Comparison of ENCODE assay signal across 9 cellular contexts in genomic region chr17:61389670-61390478, GRCh38. TPM values are rescaled to one million over a fixed set of nuclear protein-coding genes. Genes with fewer than 3 reads are reported as not detected.
DNase-seq lines count a peak whose midpoint lies in the region; ATAC-seq, FAIRE-seq and TF ChIP-seq lines count a peak whose summit lies in the region.
"Had no signal": no experiment of that assay in that cellular context is flagged by ENCODE, and none has a peak within 500 bp of the region (broad histone marks: within the 10 kb centered on the region; RNA-seq: fewer than 3 reads in every experiment).

No MANE protein-coding gene starts in this region.

- peaks cover 3% of the 10 kb centered on the region for H3K36me3 Mint-ChIP-seq in astrocyte (ENCODE audit: low read depth, unreplicated experiment)

- no peaks in the 10 kb centered on the region for H3K9me3 ChIP-seq in OCI-LY3 (ENCODE audit: insufficient read depth, low read length)
- H3K9me3 ChIP-seq in astrocyte (ENCODE audit: insufficient read depth, low read depth, low read length) = no peaks in the 10 kb centered on the region
- no peaks in the 10 kb centered on the region for H3K9me3 ChIP-seq in keratinocyte (ENCODE audit: control insufficient read depth, low read depth, low read length)

- H3K36me3 ChIP-seq in OCI-LY3 (replicated peaks; ENCODE audit: low read depth, low read length) (no peaks in the 10 kb centered on the region), astrocyte (ENCODE audit: insufficient read depth, low read length) (no peaks in the 10 kb centered on the region), keratinocyte (ENCODE audit: control insufficient read depth in 2 of 2, extremely low read depth in 1 of 2, insufficient read depth in 2 of 2, low read length in 2 of 2) (no peaks in the 10 kb centered on the region)

- DNase-seq in DMS 273 (lab: John Stamatoyannopoulos, UW; ENCODE audit: unreplicated experiment) = peak; percentile 74
- no peak for DNase-seq in DMS 273 treated with DMSO at 0.1 percent for 48 hours (lab: John Stamatoyannopoulos, UW)
- no peak for DNase-seq in astrocyte (ENCODE audit: low read depth)
- no peak for DNase-seq in keratinocyte (ENCODE audit: low read depth, low spot score)
- DNase-seq in stimulated activated CD8-positive, alpha-beta memory T cell treated with anti-CD3 and anti-CD28 coated beads, Interleukin-4, amount 100 ng/mL, for 48 hours = peak; percentile 77
- no peak for DNase-seq in dedifferentiated amniotic fluid mesenchymal stem cell (ENCODE audit: extremely low spot score)

- peaks cover 13% of the 10 kb centered on the region for H3K9me3 Mint-ChIP-seq in astrocyte (ENCODE audit: unreplicated experiment)

- H3K9ac ChIP-seq in OCI-LY3 (ENCODE audit: low read length) (peak overlapping the region; percentile 38; the same call in 1 of the 2 replicates), astrocyte (ENCODE audit: low read length) (peak overlapping the region; percentile 47), keratinocyte (ENCODE audit: control insufficient read depth, extremely low read depth, insufficient read depth, low read length) (no peak overlapping the region)

- H3K9me1 ChIP-seq in keratinocyte (ENCODE audit: control insufficient read depth, extremely low read depth, insufficient read depth, low read length) = no peaks in the 10 kb centered on the region

- TF ChIP-seq CTCF in OCI-LY3 (IDR thresholded peaks at IDR 0.05; ENCODE audit: low read depth, low read length) (peak; percentile 92), astrocyte (IDR thresholded peaks at IDR 0.05; ENCODE audit: insufficient read depth, low read depth, low read length) (peak; percentile 58), keratinocyte (optimal IDR thresholded peaks at IDR 0.05 in 1 of 3, IDR thresholded peaks at IDR 0.05 in 1 of 3, conservative IDR thresholded peaks at IDR 0.05 in 1 of 3; ENCODE audit: extremely low read depth in 1 of 3, insufficient read depth in 2 of 3, low read length in 3 of 3) (peak; percentile 68 to 92 (median 86))

- peaks cover 4% of the 10 kb centered on the region for H3K4me1 Mint-ChIP-seq in astrocyte (ENCODE audit: low read depth, unreplicated experiment)

- FAIRE-seq in astrocyte (lab: Jason Lieb, UNC) (no peak), keratinocyte (lab: Jason Lieb, UNC) (no peak)
- FAIRE-seq: A204.1 had no signal

- peaks cover 62% of the 10 kb centered on the region for H3K27me3 Mint-ChIP-seq in astrocyte (ENCODE audit: low read depth, unreplicated experiment)

- H3K4me1 ChIP-seq in OCI-LY3 (ENCODE audit: low read length) = 0 out of 2 replicates have a peak, but pooled peaks cover 3% of the 10 kb centered on the region
- H3K4me1 ChIP-seq in astrocyte (ENCODE audit: insufficient read depth, low read length) = peaks cover 6% of the 10 kb centered on the region
- no peaks in the 10 kb centered on the region for H3K4me1 ChIP-seq in keratinocyte (ENCODE audit: control insufficient read depth, extremely low read depth, insufficient read depth, low read length)

- no peak overlapping the region for H3K4me3 Mint-ChIP-seq in astrocyte (ENCODE audit: unreplicated experiment)

- H4K20me1 ChIP-seq in OCI-LY3 (ENCODE audit: insufficient read depth, low read length) (no peaks in the 10 kb centered on the region), astrocyte (ENCODE audit: insufficient read depth, low read length) (no peaks in the 10 kb centered on the region), keratinocyte (ENCODE audit: control insufficient read depth, extremely low read depth, insufficient read depth, low read length) (no peaks in the 10 kb centered on the region)

- no peak overlapping the region for H3K27ac Mint-ChIP-seq in astrocyte (ENCODE audit: unreplicated experiment)

- H3K27me3 ChIP-seq in OCI-LY3 (ENCODE audit: low read depth, low read length) = no peaks in the 10 kb centered on the region
- H3K27me3 ChIP-seq in astrocyte (ENCODE audit: insufficient read depth, low read length) = no peaks in the 10 kb centered on the region
- H3K27me3 ChIP-seq in keratinocyte (ENCODE audit: control insufficient read depth, extremely low read depth, insufficient read depth, low read length) = peaks cover 22% of the 10 kb centered on the region

- H2AFZ ChIP-seq in OCI-LY3 (ENCODE audit: low read depth, low read length) (peak overlapping the region; percentile 69; the same call in 1 of the 2 replicates), astrocyte (ENCODE audit: low read depth, low read length) (peak overlapping the region; percentile 74), keratinocyte (ENCODE audit: control insufficient read depth, low read length) (no peak overlapping the region)

- no peak overlapping the region for H3K27ac ChIP-seq in OCI-LY3 (ENCODE audit: low read length)
- H3K27ac ChIP-seq in astrocyte (ENCODE audit: low read depth, low read length) = no peak overlapping the region
- H3K27ac ChIP-seq in keratinocyte (ENCODE audit: control insufficient read depth, insufficient read depth, low read length) = no peak overlapping the region

- H3K79me2 ChIP-seq in OCI-LY3 (ENCODE audit: low read length) (no peaks in the 10 kb centered on the region), astrocyte (ENCODE audit: insufficient read depth, low read length) (no peaks in the 10 kb centered on the region), keratinocyte (ENCODE audit: control insufficient read depth, insufficient read depth, low read length) (no peaks in the 10 kb centered on the region)

- H3K4me3 ChIP-seq in OCI-LY3 (ENCODE audit: low read length) (peak overlapping the region; percentile 56), astrocyte (ENCODE audit: insufficient read depth, low read depth, low read length) (no peak overlapping the region), keratinocyte (ENCODE audit: control insufficient read depth in 2 of 3, extremely low read depth in 1 of 3, insufficient read depth in 2 of 3, low read depth in 1 of 3, low read length in 3 of 3) (no peak overlapping the region)

- dilution Hi-C loops in keratinocyte (cut with MboI; ENCODE audit: extremely low pct_ligation_motif_present, low sequenced_read_pairs) = no loop called here

- ATAC-seq in HG02623 (IDR thresholded peaks at IDR 0.05; ENCODE audit: unreplicated experiment) = no peak

- peak overlapping the region; percentile 72 for H3K4me2 ChIP-seq in OCI-LY3 (ENCODE audit: low read length)
- H3K4me2 ChIP-seq in astrocyte (ENCODE audit: low read length) = peak overlapping the region; percentile 55
- H3K4me2 ChIP-seq in keratinocyte (ENCODE audit: control insufficient read depth, extremely low read depth, insufficient read depth, low read depth, low read length) = no peak overlapping the region

RNA-seq across cellular contexts. Expression of gene TBX2, which starts 9.8 kb away (rescaled TPM):
- 0.50 and 0.53 TPM in 2 replicates for total RNA-seq in astrocyte
- polyA plus RNA-seq in keratinocyte = 0.01 TPM in 2 of 3 replicates, not detected in the other
- not detected for polyA plus RNA-seq in keratinocyte (2011; ENCODE audit: low read depth)
- polyA plus RNA-seq in keratinocyte (2011; cell fraction: cytosol; rRNA removed) = 0.03 TPM in 1 of 2 replicates, not detected in the other
- polyA plus RNA-seq in keratinocyte (2011; cell fraction: nucleus; rRNA removed) = 0.04 and 0.07 TPM in 2 replicates
- polyA plus RNA-seq in keratinocyte (2012; ENCODE audit: low replicate concordance) = 0.02 TPM in 1 of 2 replicates, not detected in the other
- polyA minus RNA-seq in keratinocyte = 0.10 to 0.26 TPM in 2 of 3 replicates, not detected in the other
- not detected for polyA minus RNA-seq in keratinocyte (2011; cell fraction: cytosol; rRNA and poly(A)+ RNA removed)
- not detected in 2 replicates for polyA minus RNA-seq in keratinocyte (2011; cell fraction: nucleus; rRNA and poly(A)+ RNA removed)

Comparison
In these comparisons a context has a peak if more than half of its experiments do, and no peak if none do; other contexts are left out.
1. DNase-seq: peak in DMS 273 (single experiment) and stimulated activated CD8-positive, alpha-beta memory T cell treated with anti-CD3 and anti-CD28 coated beads, Interleukin-4, amount 100 ng/mL, for 48 hours (single experiment); none in DMS 273 treated with DMSO at 0.1 percent for 48 hours (single experiment), astrocyte (single experiment), keratinocyte (single experiment) and dedifferentiated amniotic fluid mesenchymal stem cell (single experiment).
2. Peak in every context shown above with its lines, with median percentiles within 50 percentile points of each other: CTCF ChIP-seq.